ENCODE assay signal across 12 cellular contexts in genomic region chr2:168913171-168913484, GRCh38. TPM values are rescaled to one million over a fixed set of nuclear protein-coding genes. Genes with fewer than 3 reads are reported as not detected.
DNase-seq lines count a peak whose midpoint lies in the region; ATAC-seq and TF ChIP-seq lines count a peak whose summit lies in the region.
"Had no signal": no experiment of that assay in that cellular context is flagged by ENCODE, and none has a peak within 500 bp of the region (broad histone marks: within the 10 kb centered on the region; RNA-seq: fewer than 3 reads in every experiment).

No MANE protein-coding gene starts in this region.

- H3K36me3 Mint-ChIP-seq in Calu3 (ENCODE audit: insufficient read depth, unreplicated experiment) = no peaks in the 10 kb centered on the region
- no peaks in the 10 kb centered on the region for H3K36me3 Mint-ChIP-seq in neural progenitor cell

- H3K9me3 ChIP-seq in Panc1 (ENCODE audit: control insufficient read depth, insufficient read depth, low read depth, low read length) (peaks cover 4% of the 10 kb centered on the region; the same call in 1 of the 2 replicates), endocrine pancreas (ENCODE audit: control insufficient read depth, low read length) (peaks cover 4% of the 10 kb centered on the region), neural progenitor cell (ENCODE audit: low read depth) (peaks cover 10% of the 10 kb centered on the region), Karpas-422 (ENCODE audit: low read length) (no peaks in the 10 kb centered on the region)

- POLR2A ChIA-PET in Panc1 (lab: Charles Lee) = no interaction called here

- intact Hi-C loops in Calu3 (cut with micrococcal nuclease; ENCODE audit: unreplicated experiment) = loop anchor here (2.0 kb wide), 1 partner anchor 140 kb away; no protein-coding TSS in a partner anchor
- intact Hi-C loops in Panc1 (cut with micrococcal nuclease; ENCODE audit: unreplicated experiment) = loop anchor here (10.0 kb wide), 1 partner anchor 778 kb away; no protein-coding TSS in a partner anchor

- in situ Hi-C loops in Panc1 (cut with HindIII; ENCODE audit: low pct_unique_long_range_greater_than_20kb, low sequenced_read_pairs) = no loop called here

- no peaks in the 10 kb centered on the region for H3K9me2 ChIP-seq in Karpas-422 (replicated peaks; ENCODE audit: insufficient read depth, low read length)

- H3K27me3 Mint-ChIP-seq in Calu3 (ENCODE audit: unreplicated experiment) = peaks cover 27% of the 10 kb centered on the region
- H3K27me3 Mint-ChIP-seq in neural progenitor cell (ENCODE audit: insufficient read depth, low read depth) = no peaks in the 10 kb centered on the region

- H2AFZ ChIP-seq in neural progenitor cell (replicated peaks) = no peak overlapping the region
- no peak overlapping the region for H2AFZ ChIP-seq in Karpas-422 (ENCODE audit: low read length)

- CTCF ChIA-PET in Calu3 (lab: Charles Lee) (interaction anchor here (0.6 to 1.1 kb wide), 5 partner anchors 24 to 135 kb away, joined by 3 to 5 read pairs (median 3); no protein-coding TSS in a partner anchor), Panc1 (lab: Charles Lee) (no interaction called here)

- DNase-seq in Calu3 (no peak), Panc1 (ENCODE audit: low read depth, low spot score) (no peak), neural progenitor cell (ENCODE audit: low spot score) (no peak), KG1 (lab: John Stamatoyannopoulos, UW) (no peak), NCI-H1105 treated with DMSO at 0.1 percent for 48 hours (lab: John Stamatoyannopoulos, UW) (no peak), Karpas-422 (no peak)
- no peak for DNase-seq in activated CD4-positive, CD25-positive, alpha-beta regulatory T cell (lab: John Stamatoyannopoulos, UW)
- DNase-seq: aorta, WERI-Rb-1 had no signal

- TF ChIP-seq CTCF in Calu3 (IDR thresholded peaks at IDR 0.05; ENCODE audit: unreplicated experiment) = no peak
- TF ChIP-seq CTCF in Panc1 (IDR thresholded peaks at IDR 0.05) = no peak
- TF ChIP-seq CTCF in neural progenitor cell (IDR thresholded peaks at IDR 0.05) = no peak

- H3K27ac ChIP-seq in Panc1 (ENCODE audit: low read length) (no peak overlapping the region), neural progenitor cell (peak overlapping the region; percentile 26), Karpas-422 (ENCODE audit: low read length) (no peak overlapping the region)
- H3K27ac ChIP-seq: WERI-Rb-1 had no signal

- H3K36me3 ChIP-seq in Panc1 (ENCODE audit: control insufficient read depth, insufficient read depth, low read length) (no peaks in the 10 kb centered on the region), endocrine pancreas (ENCODE audit: control insufficient read depth, insufficient read depth, low read length) (no peaks in the 10 kb centered on the region), neural progenitor cell (peaks cover 4% of the 10 kb centered on the region), Karpas-422 (ENCODE audit: insufficient read depth, low read length) (no peaks in the 10 kb centered on the region)
- H3K36me3 ChIP-seq: WERI-Rb-1 had no signal

- H3K4me1 ChIP-seq in Panc1 (ENCODE audit: control insufficient read depth, insufficient read depth, low read length) (0 out of 2 replicates have a peak, but pooled peaks cover 3% of the 10 kb centered on the region), endocrine pancreas (ENCODE audit: control insufficient read depth, insufficient read depth, low read length) (peaks cover 10% of the 10 kb centered on the region), neural progenitor cell (peaks cover 38% of the 10 kb centered on the region), Karpas-422 (ENCODE audit: low read length) (no peaks in the 10 kb centered on the region)

- H3K4me3 Mint-ChIP-seq in Calu3 (ENCODE audit: low read depth, unreplicated experiment) (peak overlapping the region; percentile 62), neural progenitor cell (peak overlapping the region; percentile 46)

- H3K79me2 ChIP-seq in neural progenitor cell (ENCODE audit: low read depth) (no peaks in the 10 kb centered on the region), Karpas-422 (ENCODE audit: low read length) (no peaks in the 10 kb centered on the region)

- H3K9ac ChIP-seq in endocrine pancreas (ENCODE audit: control insufficient read depth, insufficient read depth, low read length) (peak overlapping the region; percentile 38), neural progenitor cell (no peak overlapping the region), Karpas-422 (ENCODE audit: low read length) (no peak overlapping the region)

- H3F3A ChIP-seq in neural progenitor cell (ENCODE audit: low read depth) = peaks cover 31% of the 10 kb centered on the region

- BruUV-seq in Calu3 (replicated peaks; lab: Mats Ljungman, UMichigan) (no TSS peak), Panc1 (replicated peaks; lab: Mats Ljungman, UMichigan) (no TSS peak)

- H3K9me3 Mint-ChIP-seq in Calu3 (ENCODE audit: low read depth, unreplicated experiment) (no peaks in the 10 kb centered on the region), neural progenitor cell (peaks cover 7% of the 10 kb centered on the region)

- H3K27me3 ChIP-seq in Panc1 (ENCODE audit: control insufficient read depth, insufficient read depth, low read length) (peaks cover 21% of the 10 kb centered on the region), endocrine pancreas (ENCODE audit: control insufficient read depth, insufficient read depth, low read length) (no peaks in the 10 kb centered on the region), neural progenitor cell (no peaks in the 10 kb centered on the region), Karpas-422 (ENCODE audit: low read length) (no peaks in the 10 kb centered on the region)

- H3K4me2 ChIP-seq in neural progenitor cell = peak overlapping the region; percentile 65
- no peak overlapping the region for H3K4me2 ChIP-seq in Karpas-422 (ENCODE audit: low read depth, low read length, poor library complexity, severe bottlenecking)

- H3K4me1 Mint-ChIP-seq in Calu3 (ENCODE audit: low read depth, unreplicated experiment) (peaks cover 14% of the 10 kb centered on the region), neural progenitor cell (peaks cover 45% of the 10 kb centered on the region)

- no peak for ATAC-seq in Panc1

- H3K4me3 ChIP-seq in Panc1 (ENCODE audit: low read depth in 2 of 2, low read length in 2 of 2) = peak overlapping the region; percentile 12 to 15; a peak in 3 of 4 replicates
- H3K4me3 ChIP-seq in endocrine pancreas (ENCODE audit: control insufficient read depth, insufficient read depth, low read length) = peak overlapping the region; percentile 54
- peak overlapping the region; percentile 10 for H3K4me3 ChIP-seq in neural progenitor cell
- no peak overlapping the region for H3K4me3 ChIP-seq in Karpas-422 (ENCODE audit: low read length)

- H4K20me1 ChIP-seq in neural progenitor cell (ENCODE audit: low read depth) = no peaks in the 10 kb centered on the region
- no peaks in the 10 kb centered on the region for H4K20me1 ChIP-seq in Karpas-422 (ENCODE audit: insufficient read depth, low read depth, low read length)

- H3K27ac Mint-ChIP-seq in Calu3 (ENCODE audit: unreplicated experiment) = no peak overlapping the region
- no peak overlapping the region for H3K27ac Mint-ChIP-seq in neural progenitor cell

RNA-seq across cellular contexts. Expression of gene G6PC2, which starts 12.0 kb away (rescaled TPM):
- total RNA-seq in Calu3 (2022) = not detected in 2 replicates
- total RNA-seq in Panc1 (2021; ENCODE audit: unreplicated experiment) = not detected
- polyA plus RNA-seq in Panc1 (2012; ENCODE audit: insufficient read length) = not detected
- not detected in 2 replicates for total RNA-seq in neural progenitor cell (ENCODE audit: low replicate concordance)
- not detected in 2 replicates for total RNA-seq in Karpas-422 (2014; rRNA removed; shearing (Covaris generic); ENCODE audit: low replicate concordance)
- total RNA-seq: Daoy, omental fat pad had no signal
- polyA plus RNA-seq: aorta had no signal

RNA-seq across cellular contexts. Expression of gene SPC25, which starts 22.9 kb away (rescaled TPM):
- total RNA-seq in Calu3 (2022) (60.2 and 77.0 TPM in 2 replicates), Panc1 (2021; ENCODE audit: unreplicated experiment) (21.1 TPM), neural progenitor cell (ENCODE audit: low replicate concordance) (38.9 and 60.0 TPM in 2 replicates)
- polyA plus RNA-seq in Panc1 (2012; ENCODE audit: insufficient read length) = 6.7 TPM
- total RNA-seq in Karpas-422 (2014; rRNA removed; shearing (Covaris generic); ENCODE audit: low replicate concordance) = 5.4 and 17.5 TPM in 2 replicates
